ENCODE assay signal across 19 cellular contexts in genomic region chr7:10116511-10116910, GRCh38.
DNase-seq lines count a peak whose midpoint lies in the region; ATAC-seq and FAIRE-seq lines count a peak whose summit lies in the region.
"Had no signal": no experiment of that assay in that cellular context is flagged by ENCODE, and none has a peak within 500 bp of the region (broad histone marks: within the 10 kb centered on the region; RNA-seq: fewer than 3 reads in every experiment).

No MANE protein-coding gene starts in this region.

- peak; percentile 24 for DNase-seq in DMS53 (lab: John Stamatoyannopoulos, UW)
- no peak for DNase-seq in DMS53 treated with DMSO at 0.1 percent for 48 hours (lab: John Stamatoyannopoulos, UW; ENCODE audit: unreplicated experiment)
- DNase-seq in RCC 7860 (ENCODE audit: low spot score): no peak
- no peak for DNase-seq in stimulated activated CD4-positive, alpha-beta T cell treated with anti-CD3 and anti-CD28 coated beads, Interleukin-4, amount 100 ng/mL, for 1 hour
- DNase-seq in activated naive CD4-positive, alpha-beta T cell treated with anti-CD3 and anti-CD28 coated beads, Interleukin-2, amount 50 U/mL, for 72 hours (ENCODE audit: low spot score in 2 of 2): no peak
- DNase-seq in SHP77 treated with DMSO at 0.1 percent for 48 hours (lab: John Stamatoyannopoulos, UW): no peak
- DNase-seq: CD4-positive, alpha-beta memory T cell; DMS153; DND-41; GOT3; H9; KBM-7 had no signal

- peak; percentile 71 for ATAC-seq in esophagus mucosa
- ATAC-seq in activated naive CD4-positive, alpha-beta T cell treated with anti-CD3 and anti-CD28 coated beads, Interleukin-2, amount 50 U/mL, for 72 hours: no peak
- ATAC-seq: HepG2 had no signal

- no peaks in the 10 kb centered on the region for H3K36me3 Mint-ChIP-seq in activated naive CD4-positive, alpha-beta T cell treated with anti-CD3 and anti-CD28 coated beads, Interleukin-2, amount 50 U/mL, for 72 hours
- H3K36me3 Mint-ChIP-seq: CD14-positive monocyte; CD4-positive, alpha-beta memory T cell; IgD-negative memory B cell had no signal

- H3K27ac Mint-ChIP-seq in activated naive CD4-positive, alpha-beta T cell treated with anti-CD3 and anti-CD28 coated beads, Interleukin-2, amount 50 U/mL, for 72 hours: no peak overlapping the region
- H3K27ac Mint-ChIP-seq: CD14-positive monocyte; CD4-positive, alpha-beta memory T cell; H9; IgD-negative memory B cell had no signal

- H3K9me3 Mint-ChIP-seq in activated naive CD4-positive, alpha-beta T cell treated with anti-CD3 and anti-CD28 coated beads, Interleukin-2, amount 50 U/mL, for 72 hours: peaks cover 6 to 7% of the 10 kb centered on the region in 2 donors
- H3K9me3 Mint-ChIP-seq: H9 had no signal

- FAIRE-seq in RCC 7860 (lab: Jason Lieb, UNC): peak; percentile 47
- FAIRE-seq: G401.6, GM12891, GM18507, HepG2 had no signal
